Comparison of ENCODE assay signal across 27 cellular contexts in the genomic region with DNA sequence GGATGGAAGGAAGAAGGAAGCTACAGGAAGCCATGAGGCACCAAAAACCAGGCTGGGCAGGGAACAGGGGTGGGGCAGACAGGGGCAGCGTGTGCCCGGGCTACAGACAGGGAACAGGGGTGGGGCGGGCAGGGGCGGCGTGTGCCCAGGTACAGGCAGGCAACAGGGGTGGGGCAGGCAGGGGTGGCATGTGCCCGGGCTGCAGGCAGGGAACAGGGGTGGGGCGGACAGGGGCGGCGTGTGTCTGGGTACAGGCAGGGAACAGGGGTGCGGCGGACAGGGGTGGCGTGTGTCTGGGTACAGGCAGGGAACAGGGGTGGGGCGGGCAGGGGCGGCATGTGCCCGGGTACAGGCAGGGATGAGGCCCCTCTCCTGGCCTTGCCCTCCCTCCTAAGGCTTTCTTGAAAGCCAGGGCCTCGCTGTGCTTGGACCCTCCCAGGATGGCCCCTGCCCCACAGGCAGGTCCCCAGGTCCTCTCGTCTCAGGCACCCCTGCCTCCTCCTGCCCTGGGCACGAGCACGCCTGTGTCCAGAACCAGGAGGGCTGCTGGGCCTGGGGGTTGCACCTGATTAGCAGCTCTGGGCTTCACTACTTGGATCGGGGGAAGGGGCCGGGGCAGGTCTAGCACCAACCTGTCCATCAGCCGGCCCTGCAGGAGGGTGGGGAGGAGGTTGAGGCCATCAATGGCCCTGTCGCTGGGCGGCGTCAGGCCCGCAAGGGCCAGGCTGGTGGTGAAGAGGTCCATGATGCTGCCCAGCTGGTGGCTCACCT. TPM values are rescaled to one million over a fixed set of nuclear protein-coding genes. Genes with fewer than 3 reads are reported as not detected.
DNase-seq lines count a peak whose midpoint lies in the region; ATAC-seq, FAIRE-seq and TF ChIP-seq lines count a peak whose summit lies in the region.
"Had no signal": no experiment of that assay in that cellular context is flagged by ENCODE, and none has a peak within 500 bp of the region (broad histone marks: within the 10 kb centered on the region; RNA-seq: fewer than 3 reads in every experiment).

No MANE protein-coding gene starts in this region.

- 90 to 93% methylated on average over 23 to 24 of the region's 26 CpGs for WGBS in body of pancreas, 2 donors

- H3K36me3 ChIP-seq in NT2/D1 (ENCODE audit: insufficient read depth, insufficient read length, low read length), result peaks cover 45% of the 10 kb centered on the region
- peaks cover 0 to 4% of the 10 kb centered on the region in 2 donors for H3K36me3 ChIP-seq in body of pancreas (replicated peaks in 1 of 2; ENCODE audit: insufficient read depth in 1 of 2, low read depth in 2 of 2)
- peaks cover 22 to 63% of the 10 kb centered on the region in 2 donors for H3K36me3 ChIP-seq in ascending aorta
- H3K36me3 ChIP-seq: HAP-1 had no signal

- no peak overlapping the region for H3K27ac Mint-ChIP-seq in stimulated activated memory B cell treated with anti-CD40 and anti-IgM and Interleukin-4, amounts not matched to agents 10 μg/mL and 1 μg/mL and 100 μg/mL, for 72 hours
- H3K27ac Mint-ChIP-seq: CD8-positive, alpha-beta T cell had no signal

- peak overlapping the region; percentile 45 for H3K9ac ChIP-seq in NT2/D1 (ENCODE audit: insufficient read length, low read depth)
- H3K9ac ChIP-seq: GM23248, KMS-11 had no signal

- H3K4me3 Mint-ChIP-seq in stimulated activated memory B cell treated with anti-CD40 and anti-IgM and Interleukin-4, amounts not matched to agents 10 μg/mL and 1 μg/mL and 100 μg/mL, for 72 hours, result no peak overlapping the region
- H3K4me3 Mint-ChIP-seq: CD8-positive, alpha-beta T cell had no signal

- TF ChIP-seq CTCF in body of pancreas (IDR thresholded peaks at IDR 0.05) (no peak), ascending aorta (IDR thresholded peaks at IDR 0.05) (no peak)

- H3K9me3 ChIP-seq in NT2/D1 (ENCODE audit: insufficient read depth, low read length) (no peaks in the 10 kb centered on the region), body of pancreas (no peaks in the 10 kb centered on the region), ascending aorta (no peaks in the 10 kb centered on the region)
- H3K9me3 ChIP-seq: HAP-1 had no signal

- H3K27me3 ChIP-seq in NT2/D1 (ENCODE audit: insufficient read depth, insufficient read length), result no peaks in the 10 kb centered on the region
- no peaks in the 10 kb centered on the region for H3K27me3 ChIP-seq in body of pancreas
- H3K27me3 ChIP-seq in ascending aorta, result no peaks in the 10 kb centered on the region

- no peak for FAIRE-seq in urothelium cell line (lab: Jason Lieb, UNC)
- FAIRE-seq: G401.6, GM12892, GM18507 had no signal

- no peak overlapping the region for H3K27ac ChIP-seq in body of pancreas
- H3K27ac ChIP-seq in ascending aorta, result no peak overlapping the region
- H3K27ac ChIP-seq: GM23248, KMS-11 had no signal

- peaks cover 38% of the 10 kb centered on the region for H3K36me3 Mint-ChIP-seq in stimulated activated memory B cell treated with anti-CD40 and anti-IgM and Interleukin-4, amounts not matched to agents 10 μg/mL and 1 μg/mL and 100 μg/mL, for 72 hours

- H3K4me1 Mint-ChIP-seq in stimulated activated memory B cell treated with anti-CD40 and anti-IgM and Interleukin-4, amounts not matched to agents 10 μg/mL and 1 μg/mL and 100 μg/mL, for 72 hours, result no peaks in the 10 kb centered on the region

- intact Hi-C loops in body of pancreas (cut with DNase I), result no loop called here
- intact Hi-C loops in head of caudate nucleus (cut with DNase I), result no loop called here
- intact Hi-C loops in ascending aorta (cut with DNase I), result no loop called here

- no peaks in the 10 kb centered on the region for H3K9me3 Mint-ChIP-seq in stimulated activated memory B cell treated with anti-CD40 and anti-IgM and Interleukin-4, amounts not matched to agents 10 μg/mL and 1 μg/mL and 100 μg/mL, for 72 hours
- H3K9me3 Mint-ChIP-seq: CD8-positive, alpha-beta T cell had no signal

- no peak overlapping the region for H3K4me3 ChIP-seq in NT2/D1 (ENCODE audit: insufficient read length, low read depth)
- no peak overlapping the region for H3K4me3 ChIP-seq in body of pancreas
- H3K4me3 ChIP-seq in ascending aorta, result no peak overlapping the region
- H3K4me3 ChIP-seq: GM23248, HAP-1 had no signal

- no peaks in the 10 kb centered on the region for H3K27me3 Mint-ChIP-seq in stimulated activated memory B cell treated with anti-CD40 and anti-IgM and Interleukin-4, amounts not matched to agents 10 μg/mL and 1 μg/mL and 100 μg/mL, for 72 hours

- DNase-seq in NT2/D1 (ENCODE audit: low read depth, low spot score) (no peak), body of pancreas (no peak), head of caudate nucleus (peak in 34 of 42 donors; percentile 27 to 89 (median 64)), urothelium cell line (ENCODE audit: low spot score) (no peak), ascending aorta (ENCODE audit: low spot score in 2 of 2) (no peak), NCI-H774 (lab: John Stamatoyannopoulos, UW) (no peak)
- DNase-seq: AML-193; C1 segment of cervical spinal cord; Calu3; CD8-positive, alpha-beta T cell; DMS153; GM23248; NCI-H1694; NCI-H446; NCI-H526; PC-3; RPMI8226 had no signal

- H3K4me1 ChIP-seq in NT2/D1 (ENCODE audit: insufficient read depth, insufficient read length), result peaks cover under 1% of the 10 kb centered on the region
- H3K4me1 ChIP-seq in body of pancreas, result no peaks in the 10 kb centered on the region
- no peaks in the 10 kb centered on the region for H3K4me1 ChIP-seq in ascending aorta
- H3K4me1 ChIP-seq: HAP-1 had no signal

- ATAC-seq in body of pancreas, result peak; percentile 15
- ATAC-seq in stimulated activated memory B cell treated with anti-CD40 and anti-IgM and Interleukin-4, amounts not matched to agents 10 μg/mL and 1 μg/mL and 100 μg/mL, for 72 hours, result peak; percentile 56
- ATAC-seq: CD8-positive, alpha-beta T cell; PC-3; SK-N-SH treated with all-trans-retinoic acid at 6 μM for 48 hours had no signal

- TF ChIP-seq POLR2A in body of pancreas (IDR thresholded peaks at IDR 0.05), result no peak

RNA-seq across cellular contexts. Expression of a gene that starts 14.5 kb away (rescaled TPM):
- 100 to 1,000 TPM in 1 of 2 donors, 10 to 100 TPM in 1; 95.9 to 104 TPM for total RNA-seq in body of pancreas
- 305 TPM for total RNA-seq in ascending aorta

RNA-seq across cellular contexts. Expression of a gene that starts 22.7 kb away (rescaled TPM):
- total RNA-seq in body of pancreas (1 to 10 TPM in 1 of 2 donors, not detected in 1; 7.6 TPM), ascending aorta (not detected)

RNA-seq across cellular contexts. Expression of a gene that starts 30.5 kb away (rescaled TPM):
- total RNA-seq in body of pancreas (10 to 100 TPM in 1 of 2 donors, 1 to 10 TPM in 1; 8.8 to 48.8 TPM), ascending aorta (62.2 TPM)

RNA-seq across cellular contexts. Expression of a gene that starts 30.7 kb away (rescaled TPM):
- 10 to 100 TPM in 1 of 2 donors, 1 to 10 TPM in 1; 7.6 to 35.5 TPM for total RNA-seq in body of pancreas
- total RNA-seq in ascending aorta, result 7.6 TPM

RNA-seq across cellular contexts. Expression of a gene that starts 40.2 kb away (rescaled TPM):
- total RNA-seq in body of pancreas, result not detected
- total RNA-seq in ascending aorta, result not detected
- total RNA-seq: A172; Calu3; CD8-positive, alpha-beta T cell; Daoy; GM23248; HT1080; PC-3 had no signal

Comparison
In these comparisons a context has a peak if more than half of its experiments do, and no peak if none do; other contexts are left out.
1. DNase-seq: peak in head of caudate nucleus (34 of 42); none in NT2/D1 (single experiment), body of pancreas (0 of 4), urothelium cell line (single experiment), ascending aorta (0 of 2) and NCI-H774 (single experiment).